ENCODE assay signal across 14 cellular contexts in genomic region chr2:149543845-149544244, GRCh38. TPM values are rescaled to one million over a fixed set of nuclear protein-coding genes. Genes with fewer than 3 reads are reported as not detected.
DNase-seq lines count a peak whose midpoint lies in the region; ATAC-seq and TF ChIP-seq lines count a peak whose summit lies in the region.
"Had no signal": no experiment of that assay in that cellular context is flagged by ENCODE, and none has a peak within 500 bp of the region (broad histone marks: within the 10 kb centered on the region; RNA-seq: fewer than 3 reads in every experiment).

No MANE protein-coding gene starts in this region.

- no peaks in the 10 kb centered on the region for H3K27me3 Mint-ChIP-seq in activated T-cell treated with anti-CD3 and anti-CD28 coated beads, Interleukin-2, amount 50 U/mL, for 4 hours (ENCODE audit: low read depth)
- H3K27me3 Mint-ChIP-seq in activated T-cell treated with anti-CD3 and anti-CD28 coated beads, Interleukin-2, amount 50 U/mL, for 24 hours = no peaks in the 10 kb centered on the region
- H3K27me3 Mint-ChIP-seq in CD4-positive, alpha-beta memory T cell = no peaks in the 10 kb centered on the region
- no peaks in the 10 kb centered on the region for H3K27me3 Mint-ChIP-seq in central memory CD8-positive, alpha-beta T cell
- no peaks in the 10 kb centered on the region for H3K27me3 Mint-ChIP-seq in activated CD8-positive, alpha-beta T cell treated with anti-CD3 and anti-CD28 coated beads for 36 hours

- no peak for TF ChIP-seq CTCF in Loucy (conservative IDR thresholded peaks at IDR 0.05; ENCODE audit: low read length)
- no peak for TF ChIP-seq CTCF in tibial artery (IDR thresholded peaks at IDR 0.05)
- no peak for TF ChIP-seq CTCF in activated CD8-positive, alpha-beta T cell treated with anti-CD3 and anti-CD28 coated beads for 36 hours (IDR thresholded peaks at IDR 0.05)
- no peak for TF ChIP-seq CTCF in RWPE1 (conservative IDR thresholded peaks at IDR 0.05; ENCODE audit: low read depth)

- no peak overlapping the region for H3K4me3 ChIP-seq in CD4-positive, alpha-beta memory T cell (ENCODE audit: low read length in 2 of 2)
- H3K4me3 ChIP-seq in Loucy (ENCODE audit: low read length, poor library complexity, severe bottlenecking) = no peak overlapping the region
- H3K4me3 ChIP-seq in tibial artery = no peak overlapping the region
- H3K4me3 ChIP-seq: GM12878 had no signal

- H3K27ac Mint-ChIP-seq in activated T-cell treated with anti-CD3 and anti-CD28 coated beads, Interleukin-2, amount 50 U/mL, for 24 hours = no peak overlapping the region
- peak overlapping the region in 1 of 7 donors; percentile 43 for H3K27ac Mint-ChIP-seq in CD4-positive, alpha-beta memory T cell
- H3K27ac Mint-ChIP-seq in central memory CD8-positive, alpha-beta T cell (ENCODE audit: low read depth) = no peak overlapping the region
- no peak overlapping the region for H3K27ac Mint-ChIP-seq in activated CD8-positive, alpha-beta T cell treated with anti-CD3 and anti-CD28 coated beads for 36 hours
- H3K27ac Mint-ChIP-seq: H9 had no signal

- H3K4me3 Mint-ChIP-seq in activated T-cell treated with anti-CD3 and anti-CD28 coated beads, Interleukin-2, amount 50 U/mL, for 4 hours = peak overlapping the region; percentile 27
- H3K4me3 Mint-ChIP-seq in activated T-cell treated with anti-CD3 and anti-CD28 coated beads, Interleukin-2, amount 50 U/mL, for 24 hours = no peak overlapping the region
- peak overlapping the region in 7 of 8 donors; percentile 25 to 83 (median 41) for H3K4me3 Mint-ChIP-seq in CD4-positive, alpha-beta memory T cell
- H3K4me3 Mint-ChIP-seq in central memory CD8-positive, alpha-beta T cell = peak overlapping the region; percentile 51
- H3K4me3 Mint-ChIP-seq in activated CD8-positive, alpha-beta T cell treated with anti-CD3 and anti-CD28 coated beads for 36 hours = no peak overlapping the region
- H3K4me3 Mint-ChIP-seq: H9 had no signal

- no peak for ATAC-seq in activated T-cell treated with anti-CD3 and anti-CD28 coated beads, Interleukin-2, amount 50 U/mL, for 4 hours
- ATAC-seq in central memory CD8-positive, alpha-beta T cell (replicated peaks; ENCODE audit: extremely low read depth, poor library complexity, severe bottlenecking) = no peak
- ATAC-seq in activated CD8-positive, alpha-beta T cell treated with anti-CD3 and anti-CD28 coated beads for 36 hours = no peak
- ATAC-seq: GM12878 had no signal

- no peak overlapping the region for H3K4me2 ChIP-seq in Loucy (ENCODE audit: low read depth, low read length, poor library complexity, severe bottlenecking)

- no peak for DNase-seq in activated T-cell treated with anti-CD3 and anti-CD28 coated beads, Interleukin-2, amount 50 U/mL, for 4 hours
- no peak for DNase-seq in activated T-cell treated with anti-CD3 and anti-CD28 coated beads, Interleukin-2, amount 50 U/mL, for 24 hours
- no peak for DNase-seq in CD4-positive, alpha-beta memory T cell
- no peak for DNase-seq in central memory CD8-positive, alpha-beta T cell (ENCODE audit: low spot score in 2 of 2)
- DNase-seq in tibial artery = no peak
- DNase-seq in activated CD8-positive, alpha-beta T cell treated with anti-CD3 and anti-CD28 coated beads for 36 hours = no peak
- DNase-seq in RWPE1 (ENCODE audit: low spot score) = no peak
- DNase-seq: DMS79, GOT3, H9, KBM-7 had no signal

- no peaks in the 10 kb centered on the region for H3K9me2 ChIP-seq in Loucy (replicated peaks; ENCODE audit: low read depth, low read length)

- H3K27ac ChIP-seq in CD4-positive, alpha-beta memory T cell (ENCODE audit: low read depth, low read length) = no peak overlapping the region
- H3K27ac ChIP-seq in tibial artery (no peak overlapping the region), RWPE1 (no peak overlapping the region)
- H3K27ac ChIP-seq: 22Rv1 had no signal

- H3K4me1 Mint-ChIP-seq in activated T-cell treated with anti-CD3 and anti-CD28 coated beads, Interleukin-2, amount 50 U/mL, for 4 hours (ENCODE audit: low read depth) = peaks cover 10% of the 10 kb centered on the region
- H3K4me1 Mint-ChIP-seq in activated T-cell treated with anti-CD3 and anti-CD28 coated beads, Interleukin-2, amount 50 U/mL, for 24 hours (ENCODE audit: low read depth) = peaks cover 9% of the 10 kb centered on the region
- H3K4me1 Mint-ChIP-seq in CD4-positive, alpha-beta memory T cell = peaks cover 8 to 13% (median 11%) of the 10 kb centered on the region in 4 donors
- peaks cover 12% of the 10 kb centered on the region for H3K4me1 Mint-ChIP-seq in central memory CD8-positive, alpha-beta T cell
- H3K4me1 Mint-ChIP-seq in activated CD8-positive, alpha-beta T cell treated with anti-CD3 and anti-CD28 coated beads for 36 hours (ENCODE audit: low read depth) = peaks cover 10% of the 10 kb centered on the region
- H3K4me1 Mint-ChIP-seq: H9 had no signal

- H4K20me1 ChIP-seq in Loucy (ENCODE audit: insufficient read depth, low read length, poor library complexity, severe bottlenecking) = no peaks in the 10 kb centered on the region

- H3K4me1 ChIP-seq in CD4-positive, alpha-beta memory T cell (ENCODE audit: insufficient read depth, low read length) = peaks cover 6% of the 10 kb centered on the region
- H3K4me1 ChIP-seq in Loucy (ENCODE audit: insufficient read depth, low read length, poor library complexity, severe bottlenecking) (no peaks in the 10 kb centered on the region), tibial artery (no peaks in the 10 kb centered on the region)

- intact Hi-C loops in CD4-positive, alpha-beta memory T cell (cut with micrococcal nuclease) = no loop called here
- intact Hi-C loops in tibial artery (cut with DNase I; ENCODE audit: low total_unique reads) = no loop called here
- intact Hi-C loops in activated CD8-positive, alpha-beta T cell treated with anti-CD3 and anti-CD28 coated beads for 36 hours (cut with micrococcal nuclease) = no loop called here

- no peaks in the 10 kb centered on the region for H3K79me2 ChIP-seq in Loucy (ENCODE audit: insufficient read depth, low read length)

- peak overlapping the region; percentile 93 for H2AFZ ChIP-seq in Loucy (ENCODE audit: low read length)

- CTCF ChIA-PET in CD4-positive, alpha-beta memory T cell (lab: Charles Lee; ENCODE audit: partially characterized antibody) = interaction anchor here (1.2 kb wide), 1 partner anchor 17 kb away, joined by 4 read pairs; no protein-coding TSS in a partner anchor
- CTCF ChIA-PET in activated CD8-positive, alpha-beta T cell treated with anti-CD3 and anti-CD28 coated beads for 36 hours (lab: Charles Lee) = no interaction called here
- CTCF ChIA-PET in RWPE1 (lab: Yijun Ruan, JAX) = no interaction called here

- no peaks in the 10 kb centered on the region for H3K9me3 Mint-ChIP-seq in activated T-cell treated with anti-CD3 and anti-CD28 coated beads, Interleukin-2, amount 50 U/mL, for 4 hours
- H3K9me3 Mint-ChIP-seq in activated T-cell treated with anti-CD3 and anti-CD28 coated beads, Interleukin-2, amount 50 U/mL, for 24 hours = no peaks in the 10 kb centered on the region
- H3K9me3 Mint-ChIP-seq in CD4-positive, alpha-beta memory T cell = no peaks in the 10 kb centered on the region
- no peaks in the 10 kb centered on the region for H3K9me3 Mint-ChIP-seq in central memory CD8-positive, alpha-beta T cell
- no peaks in the 10 kb centered on the region for H3K9me3 Mint-ChIP-seq in activated CD8-positive, alpha-beta T cell treated with anti-CD3 and anti-CD28 coated beads for 36 hours
- H3K9me3 Mint-ChIP-seq: H9 had no signal

- no peak overlapping the region for H3K9ac ChIP-seq in Loucy (ENCODE audit: low read depth, low read length, poor library complexity, severe bottlenecking)

- H3K36me3 Mint-ChIP-seq in activated T-cell treated with anti-CD3 and anti-CD28 coated beads, Interleukin-2, amount 50 U/mL, for 4 hours (ENCODE audit: insufficient read depth) = no peaks in the 10 kb centered on the region
- no peaks in the 10 kb centered on the region for H3K36me3 Mint-ChIP-seq in activated T-cell treated with anti-CD3 and anti-CD28 coated beads, Interleukin-2, amount 50 U/mL, for 24 hours (ENCODE audit: low read depth)
- H3K36me3 Mint-ChIP-seq in CD4-positive, alpha-beta memory T cell = peaks cover 0 to 3% of the 10 kb centered on the region in 2 donors
- H3K36me3 Mint-ChIP-seq in central memory CD8-positive, alpha-beta T cell (ENCODE audit: insufficient read depth) = peaks cover 1% of the 10 kb centered on the region
- H3K36me3 Mint-ChIP-seq in activated CD8-positive, alpha-beta T cell treated with anti-CD3 and anti-CD28 coated beads for 36 hours (ENCODE audit: low read depth) = peaks cover 1% of the 10 kb centered on the region

- POLR2A ChIA-PET in CD4-positive, alpha-beta memory T cell (lab: Charles Lee; ENCODE audit: partially characterized antibody) = interaction anchor here (0.8 kb wide), 1 partner anchor 43 kb away, joined by 3 read pairs; the partner anchor contains the start of gene MMADHC
- POLR2A ChIA-PET in activated CD8-positive, alpha-beta T cell treated with anti-CD3 and anti-CD28 coated beads for 36 hours (lab: Charles Lee) = interaction anchor here (0.6 kb wide), 1 partner anchor 303 kb away, joined by 3 read pairs; no protein-coding TSS in a partner anchor
- POLR2A ChIA-PET in RWPE1 (lab: Yijun Ruan, JAX; ENCODE audit: low non-redundant PET) = no interaction called here

- H3K27me3 ChIP-seq in CD4-positive, alpha-beta memory T cell (ENCODE audit: insufficient read depth, low read length) = no peaks in the 10 kb centered on the region
- H3K27me3 ChIP-seq in Loucy (ENCODE audit: insufficient read depth, low read length, poor library complexity, severe bottlenecking) (no peaks in the 10 kb centered on the region), tibial artery (no peaks in the 10 kb centered on the region)

- H3K36me3 ChIP-seq in CD4-positive, alpha-beta memory T cell (ENCODE audit: insufficient read depth, low read length) = no peaks in the 10 kb centered on the region
- H3K36me3 ChIP-seq in Loucy (ENCODE audit: insufficient read depth, low read length) = no peaks in the 10 kb centered on the region
- no peaks in the 10 kb centered on the region for H3K36me3 ChIP-seq in tibial artery

- no peaks in the 10 kb centered on the region for H3F3A ChIP-seq in Loucy (ENCODE audit: low read depth)

- no peaks in the 10 kb centered on the region for H3K9me3 ChIP-seq in CD4-positive, alpha-beta memory T cell (ENCODE audit: control insufficient read depth in 1 of 2, low read length in 2 of 2)
- H3K9me3 ChIP-seq in Loucy (ENCODE audit: insufficient read depth, low read depth, low read length) (no peaks in the 10 kb centered on the region), tibial artery (no peaks in the 10 kb centered on the region)

RNA-seq across cellular contexts. Expression of gene MMADHC, which starts 43.7 kb away (rescaled TPM):
- 100 to 1,000 TPM; 144 to 152 (median 148) TPM for total RNA-seq in activated T-cell treated with anti-CD3 and anti-CD28 coated beads, Interleukin-2, amount 50 U/mL, for 4 hours
- total RNA-seq in CD4-positive, alpha-beta memory T cell = 10 to 100 TPM; 66.4 to 69.4 TPM
- 100 to 1,000 TPM; 113 to 163 TPM for polyA plus RNA-seq in CD4-positive, alpha-beta memory T cell
- 100 to 1,000 TPM; 130 to 132 TPM for total RNA-seq in activated CD8-positive, alpha-beta T cell treated with anti-CD3 and anti-CD28 coated beads for 36 hours

Comparison
In these comparisons a context has a peak if more than half of its experiments do, and no peak if none do; other contexts are left out.
1. H3K4me3 Mint-ChIP-seq: peak in activated T-cell treated with anti-CD3 and anti-CD28 coated beads, Interleukin-2, amount 50 U/mL, for 4 hours (single experiment), CD4-positive, alpha-beta memory T cell (7 of 8) and central memory CD8-positive, alpha-beta T cell (single experiment); none in activated T-cell treated with anti-CD3 and anti-CD28 coated beads, Interleukin-2, amount 50 U/mL, for 24 hours (single experiment) and activated CD8-positive, alpha-beta T cell treated with anti-CD3 and anti-CD28 coated beads for 36 hours (single experiment).